Comparison of ENCODE assay signal across 18 cellular contexts in genomic region chr13:94683426-94683825, GRCh38. TPM values are rescaled to one million over a fixed set of nuclear protein-coding genes. Genes with fewer than 3 reads are reported as not detected.
"Had no signal": no experiment of that assay in that cellular context is flagged by ENCODE, and none has a peak within 500 bp of the region (broad histone marks: within the 10 kb centered on the region; RNA-seq: fewer than 3 reads in every experiment).

No MANE protein-coding gene starts in this region.

- FAIRE-seq: small intestine had no signal

- DNase-seq: effector memory CD4-positive, alpha-beta T cell; heart left ventricle; hippocampal formation; mammary epithelial cell; mucosa of descending colon; naive thymus-derived CD8-positive, alpha-beta T cell; nucleus accumbens; ovary; small intestine; stimulated activated CD4-positive, alpha-beta T cell treated with anti-CD3 and anti-CD28 coated beads, Interleukin-2, amount 100 ng/mL, for 48 hours; stimulated activated naive CD8-positive, alpha-beta T cell treated with anti-CD3 and anti-CD28 coated beads, Interleukin-15, Interleukin-2, amounts not matched to agents 100 U/mL and 50 U/mL, for 24 hours; thyroid gland; uterus had no signal

- H3K27ac ChIP-seq: esophagus muscularis mucosa, heart left ventricle, ovary, right atrium auricular region, suprapubic skin, thyroid gland, uterus had no signal

- H3K4me3 ChIP-seq: esophagus muscularis mucosa, heart left ventricle, mucosa of descending colon, ovary, right atrium auricular region, suprapubic skin, thyroid gland, uterus had no signal

- H3K36me3 ChIP-seq: esophagus muscularis mucosa, heart left ventricle, ovary, right atrium auricular region, suprapubic skin, thyroid gland, uterus had no signal

- H3K4me1 ChIP-seq: esophagus muscularis mucosa, heart left ventricle, right atrium auricular region, thyroid gland, uterus had no signal

- H3K27me3 ChIP-seq: ovary, right atrium auricular region, thyroid gland, uterus had no signal

- ATAC-seq: heart left ventricle; left lobe of liver; mucosa of descending colon; naive thymus-derived CD8-positive, alpha-beta T cell; stimulated activated naive CD8-positive, alpha-beta T cell treated with anti-CD3 and anti-CD28 coated beads, Interleukin-15, Interleukin-2, amounts not matched to agents 100 U/mL and 50 U/mL, for 24 hours had no signal

- H3K9me3 ChIP-seq: esophagus muscularis mucosa, heart left ventricle, mucosa of descending colon, ovary, right atrium auricular region, suprapubic skin, thyroid gland, uterus had no signal

RNA-seq across cellular contexts. Expression of gene SOX21, which starts 28.9 kb away (rescaled TPM):
- total RNA-seq: esophagus muscularis mucosa; glomerular endothelial cell; heart left ventricle; left lobe of liver; mammary epithelial cell; mucosa of descending colon; naive thymus-derived CD8-positive, alpha-beta T cell; ovary; right atrium auricular region had no signal
- polyA plus RNA-seq: heart left ventricle; mammary epithelial cell; naive thymus-derived CD8-positive, alpha-beta T cell; small intestine had no signal
